ENCODE assay signal across 11 cellular contexts in the genomic region with DNA sequence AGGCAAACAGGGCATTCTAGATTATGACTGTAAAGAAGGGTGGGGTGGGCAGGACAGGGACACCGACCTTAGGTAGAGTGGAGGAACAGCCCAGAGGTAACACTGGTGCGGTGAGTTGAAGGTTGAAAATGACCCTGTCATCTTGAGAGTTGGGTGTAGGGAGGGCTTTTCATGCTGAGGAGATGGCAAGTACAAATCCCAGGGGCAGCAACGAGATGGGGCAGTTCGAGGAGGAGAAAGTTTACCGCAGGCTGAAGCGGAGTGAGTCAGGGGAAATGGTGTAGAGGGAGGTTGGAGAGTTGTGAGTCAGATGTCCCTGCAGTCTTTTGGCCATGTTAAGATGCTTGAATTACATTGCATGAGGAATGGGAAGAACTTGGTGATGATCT.
A peak's percentile ranks its signal among the peaks of the same experiment; 100 is the strongest.
DNase-seq lines count a peak whose midpoint lies in the region; ATAC-seq and TF ChIP-seq lines count a peak whose summit lies in the region.
"Had no signal": no experiment of that assay in that cellular context is flagged by ENCODE, and none has a peak within 500 bp of the region (broad histone marks: within the 10 kb centered on the region; RNA-seq: fewer than 3 reads in every experiment).

No MANE protein-coding gene starts in this region.

- peaks cover 7% of the 10 kb centered on the region for H3K9me3 ChIP-seq in CD4-positive, alpha-beta T cell (ENCODE audit: control insufficient read depth, low read length)
- peaks cover 9% of the 10 kb centered on the region for H3K9me3 ChIP-seq in psoas muscle

- H3K27ac ChIP-seq in CD4-positive, alpha-beta T cell (ENCODE audit: low read depth, low read length): no peak overlapping the region
- no peak overlapping the region for H3K27ac ChIP-seq in psoas muscle
- H3K27ac ChIP-seq: hepatocyte had no signal

- no peaks in the 10 kb centered on the region for H3K27me3 ChIP-seq in CD4-positive, alpha-beta T cell (ENCODE audit: control insufficient read depth, insufficient read depth, low read length)
- H3K27me3 ChIP-seq in kidney epithelial cell (ENCODE audit: control insufficient read depth, insufficient read depth, low read length) (no peaks in the 10 kb centered on the region), psoas muscle (ENCODE audit: insufficient read depth in 3 of 3, low read length in 2 of 3) (no peaks in the 10 kb centered on the region)
- H3K27me3 ChIP-seq: hepatocyte, spleen had no signal

- POLR2A ChIA-PET in CD4-positive, alpha-beta T cell (lab: Charles Lee): no interaction called here

- H3K4me3 Mint-ChIP-seq in CD4-positive, alpha-beta T cell: no peak overlapping the region

- no peaks in the 10 kb centered on the region for H3K4me1 ChIP-seq in psoas muscle

- peaks cover 2% of the 10 kb centered on the region for H3K9me3 Mint-ChIP-seq in CD4-positive, alpha-beta T cell

- peak overlapping the region; percentile 4 for H3K27ac Mint-ChIP-seq in CD4-positive, alpha-beta T cell

- H3K4me3 ChIP-seq in kidney epithelial cell (ENCODE audit: low read depth, low read length): no peak overlapping the region
- no peak overlapping the region for H3K4me3 ChIP-seq in psoas muscle
- H3K4me3 ChIP-seq: hepatocyte had no signal

- DNase-seq in CD4-positive, alpha-beta T cell: no peak
- DNase-seq in H4 (ENCODE audit: low spot score): peak; percentile 16
- DNase-seq in activated T-cell treated with anti-CD3 and anti-CD28 coated beads, Interleukin-2, amount 50 U/mL, for 48 hours: peak; percentile 24 to 38
- peak; percentile 28 for DNase-seq in kidney epithelial cell (ENCODE audit: low read depth)
- no peak for DNase-seq in NCI-H1092 treated with DMSO at 0.1 percent for 48 hours (lab: John Stamatoyannopoulos, UW)
- DNase-seq in SK-N-DZ (ENCODE audit: low spot score): no peak
- DNase-seq in SIG-M5 treated with dmso at 0.1 percent for 504 hours (lab: John Stamatoyannopoulos, UW; ENCODE audit: unreplicated experiment): no peak
- DNase-seq in psoas muscle: no peak
- DNase-seq: NCI-H524 treated with DMSO at 0.1 percent for 48 hours, spleen had no signal

- 94 to 96% (median 95%) methylated on average over 6 of the region's 6 CpGs for WGBS in psoas muscle, 3 donors

- no peaks in the 10 kb centered on the region for H3K27me3 Mint-ChIP-seq in CD4-positive, alpha-beta T cell

- no peak for TF ChIP-seq CTCF in CD4-positive, alpha-beta T cell (IDR thresholded peaks at IDR 0.05)
- TF ChIP-seq CTCF in kidney epithelial cell (IDR thresholded peaks at IDR 0.05; ENCODE audit: insufficient read depth, low read length, poor library complexity, severe bottlenecking) (no peak), psoas muscle (IDR thresholded peaks at IDR 0.05) (no peak)

- H3K36me3 Mint-ChIP-seq in CD4-positive, alpha-beta T cell (ENCODE audit: low read depth): peaks cover 65% of the 10 kb centered on the region

- H3K36me3 ChIP-seq in kidney epithelial cell (ENCODE audit: control insufficient read depth, insufficient read depth, low read length) (no peaks in the 10 kb centered on the region), psoas muscle (ENCODE audit: insufficient read depth in 1 of 2, low read depth in 1 of 2) (peaks cover 0 to 12% of the 10 kb centered on the region in 2 donors)

- intact Hi-C loops in CD4-positive, alpha-beta T cell (cut with DNase I, micrococcal nuclease): no loop called here
- intact Hi-C loops in psoas muscle (cut with DNase I): no loop called here

- H3K4me1 Mint-ChIP-seq in CD4-positive, alpha-beta T cell (ENCODE audit: low read depth): peaks cover 59% of the 10 kb centered on the region

- ATAC-seq in CD4-positive, alpha-beta T cell (ENCODE audit: poor library complexity): no peak
- ATAC-seq in psoas muscle: no peak

- CTCF ChIA-PET in CD4-positive, alpha-beta T cell (lab: Charles Lee): interaction anchor here (0.8 kb wide), 1 partner anchor 10 kb away, joined by 3 read pairs; no protein-coding TSS in a partner anchor

Comparison
In these comparisons a context has a peak if more than half of its experiments do, and no peak if none do; other contexts are left out.
1. DNase-seq: peak in H4 (single experiment), activated T-cell treated with anti-CD3 and anti-CD28 coated beads, Interleukin-2, amount 50 U/mL, for 48 hours (2 of 2) and kidney epithelial cell (single experiment); none in CD4-positive, alpha-beta T cell (0 of 10), NCI-H1092 treated with DMSO at 0.1 percent for 48 hours (single experiment), SK-N-DZ (single experiment), SIG-M5 treated with dmso at 0.1 percent for 504 hours (single experiment) and psoas muscle (0 of 2).